ENCODE assay signal across 8 cellular contexts in genomic region chr1:27725374-27726172, GRCh38. TPM values are rescaled to one million over a fixed set of nuclear protein-coding genes. Genes with fewer than 3 reads are reported as not detected.
DNase-seq lines count a peak whose midpoint lies in the region; ATAC-seq and TF ChIP-seq lines count a peak whose summit lies in the region.

Gene FAM76A, plus strand, starts transcription at chr1:27725961. Its CDS starts 120 bp downstream, at chr1:27726081.

- ATAC-seq in HG02870 (IDR thresholded peaks at IDR 0.05; ENCODE audit: unreplicated experiment), result peak; percentile 94
- peak; percentile 97 to 99 (median 98) for ATAC-seq in heart right ventricle
- ATAC-seq in upper lobe of left lung (ENCODE audit: low FRiP score in 2 of 2), result peak; percentile 98 to 99

- TF ChIP-seq EP300 in upper lobe of left lung (IDR thresholded peaks at IDR 0.05), result peak in 1 of 4 donors; percentile 70

- H3K4me3 ChIP-seq in heart right ventricle (peak within 1 kb of the TSS; percentile 70 to 98 (median 93)), upper lobe of left lung (peak within 1 kb of the TSS; percentile 70 to 98 (median 94))

- intact Hi-C loops in heart right ventricle (cut with DNase I) (loop anchor here in 6 of 10 donors (1.0 to 5.0 kb wide), 5 partner anchors 47 to 53 kb away; partner anchors contain the start of genes IFI6 (in 6 of the 6) and STX12 (in 3 of the 6)), posterior cingulate gyrus (cut with DNase I) (loop anchor here (1.0 kb wide), 2 partner anchors 48 to 56 kb away; partner anchors contain the start of gene STX12)

- in situ Hi-C loops in GM13976 (cut with MboI; ENCODE audit: low sequenced_read_pairs, unreplicated experiment), result no loop called here

- TF ChIP-seq CTCF in GM13976 (IDR thresholded peaks at IDR 0.05; ENCODE audit: borderline replicate concordance, control extremely low read depth, extremely low read depth, insufficient read depth, missing control alignments) (peak; percentile 69), heart right ventricle (IDR thresholded peaks at IDR 0.05) (peak in 8 of 9 donors; percentile 39 to 78 (median 64)), upper lobe of left lung (IDR thresholded peaks at IDR 0.05) (peak in 5 of 6 experiments; percentile 19 to 81 (median 67))

- TF ChIP-seq POLR2A in upper lobe of left lung (IDR thresholded peaks at IDR 0.05), result peak in 3 of 4 donors; percentile 69 to 92 (median 80)

- H3K27me3 ChIP-seq in heart right ventricle (no peaks in the 10 kb centered on the region), upper lobe of left lung (no peaks in the 10 kb centered on the region)

- peaks cover 0 to 20% (median 16%) of the 10 kb centered on the region in 9 donors for H3K4me1 ChIP-seq in heart right ventricle
- peaks cover 10 to 15% (median 12%) of the 10 kb centered on the region in 4 donors for H3K4me1 ChIP-seq in upper lobe of left lung

- H3K27ac ChIP-seq in heart right ventricle (peak within 1 kb of the TSS; percentile 83 to 98 (median 92)), upper lobe of left lung (peak within 1 kb of the TSS; percentile 89 to 95 (median 92))

- H3K9me3 ChIP-seq in heart right ventricle (no peaks in the 10 kb centered on the region), upper lobe of left lung (no peaks in the 10 kb centered on the region)

- WGBS in heart right ventricle, 2 donors, result 1% methylated on average over 69 to 72 of the region's 72 CpGs
- WGBS in upper lobe of left lung, 2 donors, result 3 to 7% methylated on average over 15 to 49 of the region's 72 CpGs

- H3K36me3 ChIP-seq in heart right ventricle (peaks cover 0 to 31% (median 10%) of the 10 kb centered on the region in 9 donors), upper lobe of left lung (peaks cover 0 to 27% (median 5%) of the 10 kb centered on the region in 4 donors)

- DNase-seq in GM13976 (ENCODE audit: low spot score) (peak; percentile 100), NCI-H146 (lab: John Stamatoyannopoulos, UW) (peak; percentile 97), T-helper 1 cell (peak; percentile 99 to 100 (median 99)), amniotic epithelial cell (ENCODE audit: low read depth) (peak; percentile 99), heart right ventricle (peak; percentile 99 to 100), posterior cingulate gyrus (peak; percentile 99 to 100 (median 100)), upper lobe of left lung (peak; percentile 99)

RNA-seq across cellular contexts. Expression of gene FAM76A, which starts in this region (rescaled TPM):
- total RNA-seq in heart right ventricle, result 10 to 100 TPM in 9 of 10 donors, 1 to 10 TPM in 1; 9.6 to 15.1 (median 13.1) TPM
- polyA plus RNA-seq in heart right ventricle, result 1 to 10 TPM; 2.8 to 5.4 TPM
- total RNA-seq in upper lobe of left lung, result 10 to 100 TPM; 10.9 to 50.3 (median 21.2) TPM

Comparison
In these comparisons a context has a peak if more than half of its experiments do, and no peak if none do; other contexts are left out.
1. Peak in every context shown above with its lines: DNase-seq, ATAC-seq, H3K4me3 ChIP-seq and H3K27ac ChIP-seq.